Comparison of ENCODE assay signal across 28 cellular contexts in genomic region chr1:246987083-246987690, GRCh38. TPM values are rescaled to one million over a fixed set of nuclear protein-coding genes. Genes with fewer than 3 reads are reported as not detected.
DNase-seq lines count a peak whose midpoint lies in the region; ATAC-seq, FAIRE-seq and TF ChIP-seq lines count a peak whose summit lies in the region.
"Had no signal": no experiment of that assay in that cellular context is flagged by ENCODE, and none has a peak within 500 bp of the region (broad histone marks: within the 10 kb centered on the region; RNA-seq: fewer than 3 reads in every experiment).

No MANE protein-coding gene starts in this region.

- H3K9me3 ChIP-seq in HepG2 (ENCODE audit: low read length) (peaks cover 98% of the 10 kb centered on the region), right lobe of liver (peaks cover 0 to 47% (median 14%) of the 10 kb centered on the region in 4 donors), endodermal cell (ENCODE audit: control insufficient read depth, low read length) (peaks cover 100% of the 10 kb centered on the region), transverse colon (peaks cover 70 to 91% of the 10 kb centered on the region in 2 donors)

- TF ChIP-seq POLR2A in HepG2 (IDR thresholded peaks at IDR 0.05; ENCODE audit: insufficient read depth in 1 of 2, low read depth in 2 of 2, low read length in 2 of 2), result no peak
- TF ChIP-seq POLR2A in right lobe of liver (IDR thresholded peaks at IDR 0.05), result no peak
- TF ChIP-seq POLR2A in transverse colon (IDR thresholded peaks at IDR 0.05), result no peak

- H3K27me3 ChIP-seq in HepG2 (ENCODE audit: control insufficient read depth in 1 of 2, insufficient read depth in 2 of 2, low read length in 2 of 2) (no peaks in the 10 kb centered on the region), right lobe of liver (no peaks in the 10 kb centered on the region), endodermal cell (ENCODE audit: control insufficient read depth, insufficient read depth, low read length, poor library complexity, severe bottlenecking) (no peaks in the 10 kb centered on the region), transverse colon (no peaks in the 10 kb centered on the region)
- H3K27me3 ChIP-seq: gastrocnemius medialis, ovary had no signal

- FAIRE-seq in HepG2 (lab: Jason Lieb, UNC), result no peak
- FAIRE-seq: A204.1, endothelial cell of umbilical vein, GM12892 had no signal

- 96% methylated on average over 1 of the region's 1 CpG for WGBS in HepG2 (ENCODE audit: low lambda C conversion rate)
- 78% methylated on average over 1 of the region's 1 CpG for WGBS in right lobe of liver (ENCODE audit: insufficient coverage, low coverage, low lambda C conversion rate, missing lambda C conversion rate)
- no CpG with 5 or more reads among the region's 1 CpG for WGBS in endodermal cell (ENCODE audit: insufficient coverage in 1 of 2, insufficient read length in 1 of 2), 2 experiments
- WGBS in transverse colon (ENCODE audit: low coverage in 1 of 2), 2 donors, result 100% methylated on average over 1 of the region's 1 CpG

- H3K27me3 Mint-ChIP-seq in endodermal cell (ENCODE audit: insufficient read depth), result no peaks in the 10 kb centered on the region
- H3K27me3 Mint-ChIP-seq: activated CD4-positive, alpha-beta memory T cell treated with anti-CD3 and anti-CD28 coated beads, Interleukin-2, amount 10 ng/mL, durations not matched to agents 7 days and 5 days; activated naive CD4-positive, alpha-beta T cell treated with anti-CD3 and anti-CD28 coated beads, Interleukin-2, amount 10 ng/mL, durations not matched to agents 7 days and 5 days; brain; CD4-positive, alpha-beta T cell had no signal

- H2AFZ ChIP-seq in HepG2 (ENCODE audit: low read length), result no peak overlapping the region

- H3K9me3 Mint-ChIP-seq in endodermal cell, result peaks cover 100% of the 10 kb centered on the region

- DNase-seq in HepG2 (ENCODE audit: low spot score) (no peak), right lobe of liver (no peak), OCI-M1 (lab: John Stamatoyannopoulos, UW) (peak; percentile 19), endodermal cell (no peak), transverse colon (no peak), omental fat pad (ENCODE audit: low spot score) (no peak)
- no peak for DNase-seq in activated T-cell treated with anti-CD3 and anti-CD28 coated beads, Interleukin-2, amount 50 U/mL, for 48 hours
- DNase-seq: activated CD4-positive, alpha-beta memory T cell treated with anti-CD3 and anti-CD28 coated beads, Interleukin-2, amount 10 ng/mL, durations not matched to agents 7 days and 5 days; activated CD8-positive, alpha-beta memory T cell treated with anti-CD3 and anti-CD28 coated beads, Interleukin-2, amount 50 U/mL, for 4 hours; activated naive CD4-positive, alpha-beta T cell treated with anti-CD3 and anti-CD28 coated beads, Interleukin-2, amount 10 ng/mL, durations not matched to agents 7 days and 5 days; amniotic stem cell; CD4-positive, alpha-beta T cell; gastrocnemius medialis; HFFc6; NCI-H1436; NCI-H2081 treated with DMSO at 0.1 percent for 48 hours; NCI-H345; NCI-H69; nephron progenitor cell; ovary; SHP77; stimulated activated naive CD4-positive, alpha-beta T cell had no signal

- TF ChIP-seq CTCF in HepG2 (CRISPR knock-in tag; IDR thresholded peaks at IDR 0.05), result no peak
- no peak for TF ChIP-seq CTCF in right lobe of liver (IDR thresholded peaks at IDR 0.05)
- no peak for TF ChIP-seq CTCF in endodermal cell (conservative IDR thresholded peaks at IDR 0.05)
- no peak for TF ChIP-seq CTCF in transverse colon (IDR thresholded peaks at IDR 0.05)
- no peak for TF ChIP-seq CTCF in omental fat pad (IDR thresholded peaks at IDR 0.05)

- CTCF ChIA-PET in HepG2 (lab: Yijun Ruan, JAX; ENCODE audit: low intra/inter-chr PET ratio, low total read pairs), result no interaction called here

- in situ Hi-C loops in HepG2 (cut with HindIII; ENCODE audit: extremely low pct_ligation_motif_present, low pct_unique_long_range_greater_than_20kb), result no loop called here
- in situ Hi-C loops in transverse colon (cut with MboI; ENCODE audit: low pct_ligation_motif_present in 1 of 4, low pct_unique_long_range_greater_than_20kb in 1 of 4, low sequenced_read_pairs in 3 of 4), result no loop called here

- H3K4me2 ChIP-seq in HepG2 (ENCODE audit: low read depth, low read length), result no peak overlapping the region

- TF ChIP-seq EP300 in HepG2 (IDR thresholded peaks at IDR 0.05; ENCODE audit: low read depth in 2 of 2, low read length in 2 of 2), result no peak
- no peak for TF ChIP-seq EP300 in HepG2 (CRISPR knock-in tag; IDR thresholded peaks at IDR 0.05; ENCODE audit: borderline replicate concordance)
- TF ChIP-seq EP300 in transverse colon (IDR thresholded peaks at IDR 0.05; ENCODE audit: low read depth), result no peak

- H4K20me1 ChIP-seq in HepG2 (ENCODE audit: insufficient read depth, low read length), result no peaks in the 10 kb centered on the region

- H3K36me3 ChIP-seq in HepG2 (replicated peaks in 1 of 2; ENCODE audit: control insufficient read depth in 1 of 2, insufficient read depth in 2 of 2, low read length in 2 of 2) (peaks cover 3 to 65% of the 10 kb centered on the region in 2 experiments; a peak in 4 of 5 replicates), right lobe of liver (no peaks in the 10 kb centered on the region), endodermal cell (ENCODE audit: control insufficient read depth, insufficient read depth, low read length) (peaks cover 86% of the 10 kb centered on the region), transverse colon (peaks cover 0 to 11% (median 3%) of the 10 kb centered on the region in 4 donors)
- H3K36me3 ChIP-seq: gastrocnemius medialis, ovary had no signal

- H3K4me1 Mint-ChIP-seq in endodermal cell, result no peaks in the 10 kb centered on the region
- H3K4me1 Mint-ChIP-seq: activated CD4-positive, alpha-beta memory T cell treated with anti-CD3 and anti-CD28 coated beads, Interleukin-2, amount 10 ng/mL, durations not matched to agents 7 days and 5 days; activated naive CD4-positive, alpha-beta T cell treated with anti-CD3 and anti-CD28 coated beads, Interleukin-2, amount 10 ng/mL, durations not matched to agents 7 days and 5 days; brain; nephron progenitor cell had no signal

- no TSS peak for BruUV-seq in HepG2 (replicated peaks; lab: Mats Ljungman, UMichigan)

- peaks cover 100% of the 10 kb centered on the region for H3K36me3 Mint-ChIP-seq in endodermal cell (ENCODE audit: low read depth)

- intact Hi-C loops in HepG2 (cut with micrococcal nuclease; ENCODE audit: unreplicated experiment), result no loop called here
- intact Hi-C loops in right lobe of liver (cut with DNase I), result no loop called here
- intact Hi-C loops in transverse colon (cut with DNase I; ENCODE audit: low total_unique reads), result no loop called here

- no peak for TF ChIP-seq RAD21 in HepG2 (CRISPR knock-in tag; IDR thresholded peaks at IDR 0.05)

- H3K27ac ChIP-seq in HepG2 (ENCODE audit: extremely low read length, insufficient read depth, low read length) (no peak overlapping the region), right lobe of liver (no peak overlapping the region), endodermal cell (ENCODE audit: low read depth, low read length) (no peak overlapping the region), transverse colon (no peak overlapping the region)
- H3K27ac ChIP-seq: gastrocnemius medialis, ovary, skin epidermis had no signal

- no peaks in the 10 kb centered on the region for H3K79me2 ChIP-seq in HepG2 (ENCODE audit: insufficient read depth, low read length)

- no peak overlapping the region for H3K4me3 Mint-ChIP-seq in endodermal cell
- H3K4me3 Mint-ChIP-seq: activated CD4-positive, alpha-beta memory T cell treated with anti-CD3 and anti-CD28 coated beads, Interleukin-2, amount 10 ng/mL, durations not matched to agents 7 days and 5 days; activated naive CD4-positive, alpha-beta T cell treated with anti-CD3 and anti-CD28 coated beads, Interleukin-2, amount 10 ng/mL, durations not matched to agents 7 days and 5 days; brain; CD4-positive, alpha-beta T cell; HFFc6; nephron progenitor cell had no signal

- no peak overlapping the region for H3K9ac ChIP-seq in HepG2 (ENCODE audit: insufficient read depth, low read depth, low read length)
- no peak overlapping the region for H3K9ac ChIP-seq in endodermal cell (ENCODE audit: extremely low read depth, low read length, poor library complexity, severe bottlenecking)

- POLR2A ChIA-PET in HepG2 (lab: Yijun Ruan, JAX), result no interaction called here

- H3K27ac Mint-ChIP-seq in endodermal cell, result no peak overlapping the region
- H3K27ac Mint-ChIP-seq: activated CD4-positive, alpha-beta memory T cell treated with anti-CD3 and anti-CD28 coated beads, Interleukin-2, amount 10 ng/mL, durations not matched to agents 7 days and 5 days; activated naive CD4-positive, alpha-beta T cell treated with anti-CD3 and anti-CD28 coated beads, Interleukin-2, amount 10 ng/mL, durations not matched to agents 7 days and 5 days; brain; CD4-positive, alpha-beta T cell; HFFc6; nephron progenitor cell had no signal

- no peaks in the 10 kb centered on the region for H3K4me1 ChIP-seq in HepG2 (ENCODE audit: insufficient read depth, low read length)
- H3K4me1 ChIP-seq in right lobe of liver, result no peaks in the 10 kb centered on the region
- H3K4me1 ChIP-seq in endodermal cell (ENCODE audit: control insufficient read depth, insufficient read depth, low read length), result no peaks in the 10 kb centered on the region
- no peaks in the 10 kb centered on the region for H3K4me1 ChIP-seq in transverse colon
- H3K4me1 ChIP-seq: gastrocnemius medialis had no signal

- H3K4me3 ChIP-seq in HepG2 (replicated peaks in 1 of 3; ENCODE audit: insufficient read depth in 1 of 3, low read depth in 2 of 3, low read length in 3 of 3) (no peak overlapping the region), right lobe of liver (no peak overlapping the region), endodermal cell (ENCODE audit: low read length) (peak overlapping the region; percentile 66), transverse colon (no peak overlapping the region)
- H3K4me3 ChIP-seq: ovary, skin epidermis had no signal

- ATAC-seq in HepG2 (no peak), right lobe of liver (no peak), HG02678 (IDR thresholded peaks at IDR 0.05; ENCODE audit: unreplicated experiment) (no peak), omental fat pad (ENCODE audit: low FRiP score) (no peak)
- ATAC-seq: gastrocnemius medialis had no signal

RNA-seq across cellular contexts. Expression of gene ZNF695, which starts 20.7 kb away (rescaled TPM):
- total RNA-seq in HepG2 (2016; rRNA removed; fragmentation: Illumina TruSeq; extraction: Trizol) (11.6 and 13.2 TPM in 2 replicates), right lobe of liver (not detected), endodermal cell (10 to 100 TPM; 16.4 to 22.6 TPM), transverse colon (10 to 100 TPM in 1 of 4 donors, under 1 TPM in 2, not detected in 1; 0.16 to 11.7 (median 0.27) TPM), omental fat pad (under 1 TPM in 2 of 4 donors, not detected in 2; 0.12 to 0.95 TPM)
- total RNA-seq in HepG2 (2016; cell fraction: cytosol; rRNA removed; fragmentation: Illumina TruSeq; extraction: Trizol; ENCODE audit: low read depth), result 6.6 and 7.2 TPM in 2 replicates
- total RNA-seq in HepG2 (2016; cell fraction: insoluble cytoplasmic fraction; rRNA removed; fragmentation: Illumina TruSeq; extraction: Trizol), result 13.2 and 13.6 TPM in 2 replicates
- total RNA-seq in HepG2 (2016; cell fraction: membrane; rRNA removed; fragmentation: Illumina TruSeq; extraction: Trizol), result 9.5 and 11.6 TPM in 2 replicates
- total RNA-seq in HepG2 (2016; cell fraction: nucleus; rRNA removed; fragmentation: Illumina TruSeq; extraction: Trizol), result 10.1 and 13.3 TPM in 2 replicates
- polyA plus RNA-seq in HepG2 (2011; rRNA removed), result 1.7 and 2.9 TPM in 2 replicates
- polyA plus RNA-seq in HepG2 (2011; cell fraction: cytosol; rRNA removed), result 2.8 and 3.4 TPM in 2 replicates
- 2.0 and 2.5 TPM in 2 replicates for polyA plus RNA-seq in HepG2 (2011; cell fraction: nucleus; rRNA removed)
- 3.4 and 4.1 TPM in 2 replicates for polyA plus RNA-seq in HepG2 (2012)
- polyA plus RNA-seq in HepG2 (2016; cell fraction: cytosol; fragmentation: Illumina TruSeq; extraction: Trizol; ENCODE audit: low read depth), result 6.4 and 9.5 TPM in 2 replicates
- 9.2 and 10.4 TPM in 2 replicates for polyA plus RNA-seq in HepG2 (2016; cell fraction: insoluble cytoplasmic fraction; fragmentation: Illumina TruSeq; extraction: Trizol; ENCODE audit: low read depth)
- 7.3 and 9.4 TPM in 2 replicates for polyA plus RNA-seq in HepG2 (2016; cell fraction: membrane; fragmentation: Illumina TruSeq; extraction: Trizol; ENCODE audit: low read depth)
- 7.0 and 9.3 TPM in 2 replicates for polyA plus RNA-seq in HepG2 (2016; cell fraction: nucleus; fragmentation: Illumina TruSeq; extraction: Trizol; ENCODE audit: insufficient read depth, low read depth)
- polyA minus RNA-seq in HepG2 (2011; rRNA and poly(A)+ RNA removed; ENCODE audit: low replicate concordance), result 3.3 and 4.3 TPM in 2 replicates
- polyA minus RNA-seq in HepG2 (2011; cell fraction: cytosol; rRNA and poly(A)+ RNA removed), result 1.4 and 2.1 TPM in 2 replicates
- 8.6 and 11.1 TPM in 2 replicates for polyA minus RNA-seq in HepG2 (2011; cell fraction: nucleus; rRNA and poly(A)+ RNA removed)
- polyA plus RNA-seq in endodermal cell (2013, experiment 1 of 2), result 11.0 TPM
- 11.6 TPM for polyA plus RNA-seq in endodermal cell (2013, experiment 2 of 2)
- total RNA-seq: CD4-positive, alpha-beta T cell; gastrocnemius medialis had no signal

RNA-seq across cellular contexts. Expression of gene AHCTF1, which starts 55.4 kb away (rescaled TPM):
- total RNA-seq in HepG2 (2016; rRNA removed; fragmentation: Illumina TruSeq; extraction: Trizol), result 45.9 and 73.9 TPM in 2 replicates
- 6.0 and 6.6 TPM in 2 replicates for total RNA-seq in HepG2 (2016; cell fraction: cytosol; rRNA removed; fragmentation: Illumina TruSeq; extraction: Trizol; ENCODE audit: low read depth)
- 39.2 and 70.8 TPM in 2 replicates for total RNA-seq in HepG2 (2016; cell fraction: insoluble cytoplasmic fraction; rRNA removed; fragmentation: Illumina TruSeq; extraction: Trizol)
- 12.2 and 12.4 TPM in 2 replicates for total RNA-seq in HepG2 (2016; cell fraction: membrane; rRNA removed; fragmentation: Illumina TruSeq; extraction: Trizol)
- total RNA-seq in HepG2 (2016; cell fraction: nucleus; rRNA removed; fragmentation: Illumina TruSeq; extraction: Trizol), result 61.4 and 62.6 TPM in 2 replicates
- 14.8 and 16.6 TPM in 2 replicates for polyA plus RNA-seq in HepG2 (2011; rRNA removed)
- polyA plus RNA-seq in HepG2 (2011; cell fraction: cytosol; rRNA removed), result 5.6 and 9.1 TPM in 2 replicates
- polyA plus RNA-seq in HepG2 (2011; cell fraction: nucleus; rRNA removed), result 20.3 and 21.2 TPM in 2 replicates
- 21.1 and 24.2 TPM in 2 replicates for polyA plus RNA-seq in HepG2 (2012)
- polyA plus RNA-seq in HepG2 (2016; cell fraction: cytosol; fragmentation: Illumina TruSeq; extraction: Trizol; ENCODE audit: low read depth), result 0.44 and 1.6 TPM in 2 replicates
- 45.8 and 51.8 TPM in 2 replicates for polyA plus RNA-seq in HepG2 (2016; cell fraction: insoluble cytoplasmic fraction; fragmentation: Illumina TruSeq; extraction: Trizol; ENCODE audit: low read depth)
- 2.9 and 3.1 TPM in 2 replicates for polyA plus RNA-seq in HepG2 (2016; cell fraction: membrane; fragmentation: Illumina TruSeq; extraction: Trizol; ENCODE audit: low read depth)
- 80.7 and 89.7 TPM in 2 replicates for polyA plus RNA-seq in HepG2 (2016; cell fraction: nucleus; fragmentation: Illumina TruSeq; extraction: Trizol; ENCODE audit: insufficient read depth, low read depth)
- polyA minus RNA-seq in HepG2 (2011; rRNA and poly(A)+ RNA removed; ENCODE audit: low replicate concordance), result 21.5 and 44.5 TPM in 2 replicates
- 33.4 and 40.7 TPM in 2 replicates for polyA minus RNA-seq in HepG2 (2011; cell fraction: cytosol; rRNA and poly(A)+ RNA removed)
- polyA minus RNA-seq in HepG2 (2011; cell fraction: nucleus; rRNA and poly(A)+ RNA removed), result 95.8 and 98.5 TPM in 2 replicates
- 10 to 100 TPM; 10.3 to 23.4 (median 14.9) TPM for total RNA-seq in right lobe of liver
- 10 to 100 TPM; 36.9 to 41.9 TPM for total RNA-seq in endodermal cell
- polyA plus RNA-seq in endodermal cell (2013, experiment 1 of 2), result 28.4 TPM
- 35.5 TPM for polyA plus RNA-seq in endodermal cell (2013, experiment 2 of 2)
- total RNA-seq in transverse colon, result 100 to 1,000 TPM in 1 of 4 donors, 10 to 100 TPM in 2, 1 to 10 TPM in 1; 10.0 to 113 (median 34.7) TPM
- total RNA-seq in omental fat pad, result 10 to 100 TPM; 39.6 to 59.0 (median 48.5) TPM
